Comparison of ENCODE assay signal across 8 cellular contexts in the genomic region with DNA sequence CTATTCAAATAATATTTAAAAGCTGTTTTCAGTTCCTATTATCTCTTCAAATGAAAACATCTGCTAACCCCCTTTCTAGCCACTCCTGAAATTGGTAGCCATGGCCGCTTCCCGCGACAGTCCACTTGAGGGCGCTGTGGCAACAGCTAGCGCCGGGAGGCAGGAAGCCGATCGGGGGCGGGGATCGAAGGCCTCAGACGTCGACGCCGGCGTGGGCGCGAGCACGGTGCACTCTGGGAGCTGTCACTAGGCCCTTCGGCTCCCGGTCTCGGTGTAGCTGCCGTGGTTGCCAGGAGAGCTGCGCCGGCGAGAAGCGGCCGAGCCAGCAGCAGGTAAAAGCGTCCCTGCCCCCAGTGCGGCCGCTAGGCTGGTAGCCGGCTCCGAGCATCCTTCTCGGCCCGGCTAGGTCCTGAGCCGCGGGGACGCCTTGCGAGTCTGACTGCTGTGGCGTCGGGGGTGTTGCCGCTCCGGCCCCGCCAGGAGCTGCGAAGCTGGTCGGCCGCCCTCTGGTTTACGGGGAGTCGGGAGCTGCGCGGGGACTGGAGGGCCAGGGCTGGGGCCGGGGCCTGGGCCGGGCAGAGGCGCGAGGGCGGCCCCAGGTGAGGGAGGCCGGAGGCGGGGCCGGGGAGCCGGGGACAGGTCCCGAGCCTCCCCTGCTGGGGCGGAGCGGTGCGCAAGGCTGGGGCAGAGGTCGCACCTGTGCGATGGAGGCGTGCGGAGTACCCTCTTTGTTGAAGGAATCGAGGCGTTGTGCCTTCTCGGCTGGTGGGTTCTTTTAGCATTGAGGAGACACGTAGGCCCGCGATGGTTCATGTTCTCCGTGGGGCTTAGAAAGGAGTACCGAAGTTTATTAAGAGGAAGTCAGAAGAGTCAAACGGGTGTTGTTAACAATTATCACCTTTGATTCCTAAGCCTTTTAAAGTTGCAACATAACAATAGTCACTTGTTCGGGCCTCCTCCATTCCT. TPM values are rescaled to one million over a fixed set of nuclear protein-coding genes. Genes with fewer than 3 reads are reported as not detected.
DNase-seq lines count a peak whose midpoint lies in the region; ATAC-seq and TF ChIP-seq lines count a peak whose summit lies in the region.

A gene with protein sequence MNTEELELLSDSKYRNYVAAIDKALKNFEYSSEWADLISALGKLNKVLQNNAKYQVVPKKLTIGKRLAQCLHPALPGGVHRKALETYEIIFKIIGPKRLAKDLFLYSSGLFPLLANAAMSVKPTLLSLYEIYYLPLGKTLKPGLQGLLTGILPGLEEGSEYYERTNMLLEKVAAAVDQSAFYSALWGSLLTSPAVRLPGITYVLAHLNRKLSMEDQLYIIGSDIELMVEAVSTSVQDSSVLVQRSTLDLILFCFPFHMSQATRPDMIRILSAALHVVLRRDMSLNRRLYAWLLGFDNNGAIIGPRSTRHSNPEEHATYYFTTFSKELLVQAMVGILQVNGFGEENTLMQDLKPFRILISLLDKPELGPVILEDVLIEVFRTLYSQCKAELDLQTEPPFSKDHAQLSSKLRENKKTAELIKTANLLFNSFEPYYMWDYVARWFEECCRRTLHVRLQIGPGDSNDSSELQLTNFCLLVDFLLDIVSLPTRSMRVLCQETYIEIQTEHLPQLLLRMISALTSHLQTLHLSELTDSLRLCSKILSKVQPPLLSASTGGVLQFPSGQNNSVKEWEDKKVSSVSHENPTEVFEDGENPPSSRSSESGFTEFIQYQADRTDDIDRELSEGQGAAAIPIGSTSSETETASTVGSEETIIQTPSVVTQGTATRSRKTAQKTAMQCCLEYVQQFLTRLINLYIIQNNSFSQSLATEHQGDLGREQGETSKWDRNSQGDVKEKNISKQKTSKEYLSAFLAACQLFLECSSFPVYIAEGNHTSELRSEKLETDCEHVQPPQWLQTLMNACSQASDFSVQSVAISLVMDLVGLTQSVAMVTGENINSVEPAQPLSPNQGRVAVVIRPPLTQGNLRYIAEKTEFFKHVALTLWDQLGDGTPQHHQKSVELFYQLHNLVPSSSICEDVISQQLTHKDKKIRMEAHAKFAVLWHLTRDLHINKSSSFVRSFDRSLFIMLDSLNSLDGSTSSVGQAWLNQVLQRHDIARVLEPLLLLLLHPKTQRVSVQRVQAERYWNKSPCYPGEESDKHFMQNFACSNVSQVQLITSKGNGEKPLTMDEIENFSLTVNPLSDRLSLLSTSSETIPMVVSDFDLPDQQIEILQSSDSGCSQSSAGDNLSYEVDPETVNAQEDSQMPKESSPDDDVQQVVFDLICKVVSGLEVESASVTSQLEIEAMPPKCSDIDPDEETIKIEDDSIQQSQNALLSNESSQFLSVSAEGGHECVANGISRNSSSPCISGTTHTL (N-terminal part only) (plus strand): TSS at position 224 of the 966 bp plus-strand sequence. CDS start 29,307 bp downstream, outside the sequence.

- no peaks in the 10 kb centered on the region for H3K36me3 Mint-ChIP-seq in activated naive CD4-positive, alpha-beta T cell treated with anti-CD3 and anti-CD28 coated beads, Interleukin-2, amount 50 U/mL, for 72 hours

- TF ChIP-seq POLR2A in GM10847 (IDR thresholded peaks at IDR 0.05; ENCODE audit: extremely low read depth, insufficient read length): peak; percentile 60

- peak within 1 kb of the TSS; percentile 91 to 94 for H3K27ac Mint-ChIP-seq in activated naive CD4-positive, alpha-beta T cell treated with anti-CD3 and anti-CD28 coated beads, Interleukin-2, amount 50 U/mL, for 72 hours

- ATAC-seq in HG02610 (IDR thresholded peaks at IDR 0.05; ENCODE audit: unreplicated experiment) (peak; percentile 90), SK-N-SH treated with all-trans-retinoic acid at 6 μM for 48 hours (peak; percentile 95)
- peak; percentile 89 to 90 for ATAC-seq in activated naive CD4-positive, alpha-beta T cell treated with anti-CD3 and anti-CD28 coated beads, Interleukin-2, amount 50 U/mL, for 72 hours

- H3K9me3 Mint-ChIP-seq in activated naive CD4-positive, alpha-beta T cell treated with anti-CD3 and anti-CD28 coated beads, Interleukin-2, amount 50 U/mL, for 72 hours: no peaks in the 10 kb centered on the region

- peak within 1 kb of the TSS; percentile 69 for H3K27ac ChIP-seq in temporal lobe (ENCODE audit: low read depth, low read length)

- DNase-seq in NCI-H1092 (lab: John Stamatoyannopoulos, UW): peak; percentile 85
- peak; percentile 95 to 96 for DNase-seq in activated naive CD4-positive, alpha-beta T cell treated with anti-CD3 and anti-CD28 coated beads, Interleukin-2, amount 50 U/mL, for 72 hours (ENCODE audit: low spot score in 2 of 2)
- DNase-seq in globus pallidus (ENCODE audit: low spot score): peak; percentile 92
- DNase-seq in occipital lobe (lab: John Stamatoyannopoulos, UW): peak; percentile 93

TF ChIP-seq in SK-N-SH treated with all-trans-retinoic acid at 6 μM for 48 hours, 23 proteins besides CTCF, POLR2A, EP300 and RAD21:
- TF ChIP-seq BACH2 (CRISPR knock-in tag; IDR thresholded peaks at IDR 0.05; ENCODE audit: borderline replicate concordance) (no peak), ZFP3 (CRISPR knock-in tag; IDR thresholded peaks at IDR 0.05) (0 out of 2 replicates have a peak, but pooled peaks have one; percentile 26)
- TF ChIP-seq, protein P1, sequence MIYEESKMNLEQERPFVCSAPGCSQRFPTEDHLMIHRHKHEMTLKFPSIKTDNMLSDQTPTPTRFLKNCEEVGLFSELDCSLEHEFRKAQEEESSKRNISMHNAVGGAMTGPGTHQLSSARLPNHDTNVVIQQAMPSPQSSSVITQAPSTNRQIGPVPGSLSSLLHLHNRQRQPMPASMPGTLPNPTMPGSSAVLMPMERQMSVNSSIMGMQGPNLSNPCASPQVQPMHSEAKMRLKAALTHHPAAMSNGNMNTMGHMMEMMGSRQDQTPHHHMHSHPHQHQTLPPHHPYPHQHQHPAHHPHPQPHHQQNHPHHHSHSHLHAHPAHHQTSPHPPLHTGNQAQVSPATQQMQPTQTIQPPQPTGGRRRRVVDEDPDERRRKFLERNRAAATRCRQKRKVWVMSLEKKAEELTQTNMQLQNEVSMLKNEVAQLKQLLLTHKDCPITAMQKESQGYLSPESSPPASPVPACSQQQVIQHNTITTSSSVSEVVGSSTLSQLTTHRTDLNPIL (CRISPR knock-in tag; IDR thresholded peaks at IDR 0.05; ENCODE audit: low read depth): no peak

RNA-seq across cellular contexts. Expression of the gene that starts here (rescaled TPM):
- total RNA-seq in activated naive CD4-positive, alpha-beta T cell treated with anti-CD3 and anti-CD28 coated beads, Interleukin-2, amount 50 U/mL, for 72 hours: 1 to 10 TPM; 7.4 to 9.5 TPM
- total RNA-seq in occipital lobe (96.1 TPM), temporal lobe (69.1 TPM)

Comparison
In these comparisons a context has a peak if more than half of its experiments do, and no peak if none do; other contexts are left out.
1. Peak in every context shown above with its lines: DNase-seq, ATAC-seq and H3K27ac ChIP-seq.